ENCODE assay signal across 12 cellular contexts in the genomic region with DNA sequence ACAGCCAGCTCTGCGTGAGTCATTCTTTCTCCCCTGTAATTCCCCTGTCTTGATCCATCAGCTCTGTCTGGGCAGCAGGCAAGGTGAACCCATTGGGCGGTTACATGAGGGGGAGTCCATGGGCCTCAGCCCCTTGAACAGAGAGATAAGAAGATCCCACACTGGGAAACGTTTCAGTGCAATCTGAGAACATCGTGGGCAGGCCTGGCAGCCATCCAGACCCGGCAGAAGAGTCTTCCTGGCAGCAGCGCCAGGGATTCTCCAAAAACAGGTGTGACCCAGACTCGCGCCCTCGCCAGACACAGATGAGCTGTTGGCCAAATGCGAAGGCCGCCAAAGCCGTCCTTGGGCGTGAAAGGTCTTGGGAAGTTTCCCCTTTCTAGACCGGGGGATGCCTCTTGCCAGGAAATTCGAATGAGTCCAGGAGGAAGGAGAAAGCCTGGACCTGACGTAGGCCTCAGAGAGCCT. TPM values are rescaled to one million over a fixed set of nuclear protein-coding genes. Genes with fewer than 3 reads are reported as not detected.
DNase-seq lines count a peak whose midpoint lies in the region; ATAC-seq and TF ChIP-seq lines count a peak whose summit lies in the region.
"Had no signal": no experiment of that assay in that cellular context is flagged by ENCODE, and none has a peak within 500 bp of the region (broad histone marks: within the 10 kb centered on the region; RNA-seq: fewer than 3 reads in every experiment).

No MANE protein-coding gene starts in this region.

- H3K9me2 ChIP-seq in PC-9 (ENCODE audit: insufficient read depth): no peaks in the 10 kb centered on the region

- H3K27me3 ChIP-seq in PC-9 (ENCODE audit: insufficient read depth, low read depth) (no peaks in the 10 kb centered on the region), foreskin keratinocyte (peaks cover 36% of the 10 kb centered on the region), gastrocnemius medialis (peaks cover 17 to 28% (median 23%) of the 10 kb centered on the region in 3 donors), WERI-Rb-1 (ENCODE audit: insufficient read depth, low read depth, severe bottlenecking) (no peaks in the 10 kb centered on the region)

- peak; percentile 71 for DNase-seq in M059J (ENCODE audit: low read depth)
- DNase-seq in PC-9: peak; percentile 58 to 79
- peak in 1 of 2 donors; percentile 46 for DNase-seq in foreskin keratinocyte
- peak in 1 of 2 donors; percentile 71 for DNase-seq in gastrocnemius medialis
- DNase-seq in WERI-Rb-1: no peak
- no peak for DNase-seq in stimulated activated CD4-positive, alpha-beta T cell treated with anti-CD3 and anti-CD28 coated beads, Interleukin-12 subunit alpha, Interleukin-12 subunit beta, amount 100 ng/mL, for 4 hours
- DNase-seq in stimulated activated naive CD4-positive, alpha-beta T cell treated with Interleukin-2 at 50 U/mL for 16 hours (lab: John Stamatoyannopoulos, UW): no peak
- no peak for DNase-seq in NOMO-1 (lab: John Stamatoyannopoulos, UW; ENCODE audit: unreplicated experiment in 2 of 2)
- DNase-seq: brain microvascular endothelial cell; KG1; stimulated activated CD4-positive, alpha-beta T cell treated with anti-CD3 and anti-CD28 coated beads, Interleukin-4, amount 100 ng/mL, for 24 hours had no signal

- in situ Hi-C loops in gastrocnemius medialis (cut with MboI; ENCODE audit: low sequenced_read_pairs in 4 of 4): no loop called here

- peak; percentile 81 for ATAC-seq in foreskin keratinocyte
- ATAC-seq in gastrocnemius medialis: peak; percentile 79 to 86

- peak overlapping the region; percentile 29 for H3K4me2 ChIP-seq in PC-9

- intact Hi-C loops in PC-9 (cut with micrococcal nuclease; ENCODE audit: unreplicated experiment) (loop anchor here (1.0 to 10.0 kb wide), 3 partner anchors 11 to 733 kb away; no protein-coding TSS in a partner anchor), gastrocnemius medialis (cut with DNase I; ENCODE audit: low total_unique reads) (no loop called here)

- POLR2A ChIA-PET in PC-9 (lab: Charles Lee; ENCODE audit: unreplicated experiment): interaction anchor here (0.7 to 3.5 kb wide), 4 partner anchors 9 to 137 kb away, joined by 3 to 77 read pairs (median 4); no protein-coding TSS in a partner anchor

- CTCF ChIA-PET in PC-9 (lab: Charles Lee): interaction anchor here (0.8 to 2.9 kb wide), 3 partner anchors 12 to 195 kb away, joined by 3 to 16 read pairs (median 3); no protein-coding TSS in a partner anchor

- no TSS peak for BruUV-seq in PC-9 (replicated peaks; lab: Mats Ljungman, UMichigan)

- peaks cover 26% of the 10 kb centered on the region for H3F3A ChIP-seq in PC-9 (ENCODE audit: insufficient read depth, low read depth)

- no peaks in the 10 kb centered on the region for H4K20me1 ChIP-seq in PC-9 (ENCODE audit: insufficient read depth)

- H3K9me3 ChIP-seq in PC-9 (ENCODE audit: insufficient read depth, low read depth) (no peaks in the 10 kb centered on the region), gastrocnemius medialis (no peaks in the 10 kb centered on the region), WERI-Rb-1 (ENCODE audit: severe bottlenecking) (no peaks in the 10 kb centered on the region)
- H3K9me3 ChIP-seq: HAP-1 had no signal

- H3K27ac ChIP-seq in PC-9 (no peak overlapping the region), foreskin keratinocyte (no peak overlapping the region), gastrocnemius medialis (peak overlapping the region in 2 of 4 donors; percentile 3 to 36), WERI-Rb-1 (no peak overlapping the region)
- H3K27ac ChIP-seq: brain microvascular endothelial cell had no signal

- H3K79me2 ChIP-seq in PC-9 (ENCODE audit: low read depth): no peaks in the 10 kb centered on the region

- peaks cover 35% of the 10 kb centered on the region for H3K4me1 ChIP-seq in PC-9 (replicated peaks; ENCODE audit: insufficient read depth)
- H3K4me1 ChIP-seq in foreskin keratinocyte: no peaks in the 10 kb centered on the region
- peaks cover 23 to 27% of the 10 kb centered on the region in 2 donors for H3K4me1 ChIP-seq in gastrocnemius medialis
- H3K4me1 ChIP-seq: HAP-1 had no signal

- no peaks in the 10 kb centered on the region for H3K36me3 ChIP-seq in PC-9 (ENCODE audit: low read depth)
- no peaks in the 10 kb centered on the region for H3K36me3 ChIP-seq in gastrocnemius medialis
- no peaks in the 10 kb centered on the region for H3K36me3 ChIP-seq in WERI-Rb-1
- H3K36me3 ChIP-seq: brain microvascular endothelial cell, HAP-1 had no signal

- H3K4me3 ChIP-seq in PC-9: no peak overlapping the region
- H3K4me3 ChIP-seq in gastrocnemius medialis: peak overlapping the region in 2 of 4 donors; percentile 0 to 2
- H3K4me3 ChIP-seq in WERI-Rb-1 (ENCODE audit: low read depth, low read length): no peak overlapping the region
- H3K4me3 ChIP-seq: HAP-1 had no signal

- no peak overlapping the region for H2AFZ ChIP-seq in PC-9

- no peak for TF ChIP-seq POLR2A in gastrocnemius medialis (IDR thresholded peaks at IDR 0.05)

- no peak for TF ChIP-seq CTCF in PC-9 (conservative IDR thresholded peaks at IDR 0.05)
- TF ChIP-seq CTCF in foreskin keratinocyte (conservative IDR thresholded peaks at IDR 0.05): no peak
- no peak for TF ChIP-seq CTCF in gastrocnemius medialis (IDR thresholded peaks at IDR 0.05 in 4 of 5, conservative IDR thresholded peaks at IDR 0.05 in 1 of 5)
- no peak for TF ChIP-seq CTCF in WERI-Rb-1 (IDR thresholded peaks at IDR 0.05; ENCODE audit: low read depth, low read length)

RNA-seq across cellular contexts. Expression of a gene that starts 6.4 kb away (rescaled TPM):
- 6.9 and 14.2 TPM in 2 replicates for total RNA-seq in M059J (2014; rRNA removed; shearing (Covaris generic))
- total RNA-seq in PC-9 (2021): 174 and 207 TPM in 2 replicates
- 3.7 and 4.3 TPM in 2 replicates for total RNA-seq in foreskin keratinocyte
- polyA plus RNA-seq in foreskin keratinocyte: 2.4 and 2.6 TPM in 2 replicates
- total RNA-seq in gastrocnemius medialis: 1 to 10 TPM; 1.6 to 5.3 (median 3.5) TPM

Comparison
In these comparisons a context has a peak if more than half of its experiments do, and no peak if none do; other contexts are left out.
1. DNase-seq: peak in M059J (single experiment) and PC-9 (2 of 2); none in WERI-Rb-1 (single experiment), stimulated activated CD4-positive, alpha-beta T cell treated with anti-CD3 and anti-CD28 coated beads, Interleukin-12 subunit alpha, Interleukin-12 subunit beta, amount 100 ng/mL, for 4 hours (single experiment), stimulated activated naive CD4-positive, alpha-beta T cell treated with Interleukin-2 at 50 U/mL for 16 hours (single experiment) and NOMO-1 (0 of 2).
2. RNA of a gene that starts 6.4 kb away (total RNA-seq): 174 to 207 TPM in PC-9; 6.9 to 14.2 TPM in M059J, 1.6 to 5.3 TPM in gastrocnemius medialis and 3.7 to 4.3 TPM in foreskin keratinocyte; every median in the first group is over 10 times any median in the second.